Comparison of ENCODE assay signal across 8 cellular contexts in the genomic region with DNA sequence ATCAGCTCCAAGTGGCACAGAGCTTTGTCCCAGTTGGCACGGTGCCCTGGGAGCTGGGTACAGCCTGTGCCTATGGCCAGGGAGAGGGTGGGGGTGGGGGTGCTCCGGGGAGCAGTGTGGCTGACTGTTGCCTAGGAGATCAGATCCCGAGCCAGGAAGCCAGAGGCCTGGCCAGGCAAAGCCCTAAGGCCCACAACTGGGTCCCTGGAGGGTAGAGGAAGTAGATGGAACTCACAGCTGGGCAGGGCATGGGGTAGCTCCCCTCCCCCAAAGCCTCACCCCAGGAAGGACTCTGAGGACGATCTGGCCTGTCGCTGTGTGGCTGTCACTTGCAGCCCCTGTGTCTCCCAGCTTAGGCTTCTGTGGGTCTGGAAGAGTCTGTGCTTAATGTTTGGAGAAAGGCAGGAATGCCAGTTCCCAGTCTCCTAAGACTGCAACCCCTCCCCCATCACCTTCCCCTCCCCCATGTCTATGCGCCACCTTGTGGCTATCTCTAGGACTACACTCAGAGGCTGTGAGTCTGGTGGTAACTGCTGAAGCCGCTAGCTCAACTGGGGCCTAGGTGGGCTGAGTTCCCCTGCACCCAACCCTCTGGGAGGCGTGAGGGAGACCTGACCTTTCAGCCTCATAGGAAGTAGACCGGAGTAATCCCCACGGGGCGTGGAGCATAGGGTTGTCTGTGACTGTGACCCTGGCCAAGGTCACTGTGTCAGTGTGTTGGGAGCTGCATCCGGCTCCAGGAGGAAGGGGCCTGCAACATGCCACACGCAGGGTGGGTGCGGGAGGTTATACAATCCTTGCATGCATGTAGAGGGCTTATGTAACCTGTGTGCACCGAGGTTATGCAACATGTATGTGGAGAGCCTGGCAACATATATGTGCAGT. TPM values are rescaled to one million over a fixed set of nuclear protein-coding genes. Genes with fewer than 3 reads are reported as not detected.
A peak's percentile ranks its signal among the peaks of the same experiment; 100 is the strongest.
DNase-seq lines count a peak whose midpoint lies in the region; ATAC-seq and TF ChIP-seq lines count a peak whose summit lies in the region.

No MANE protein-coding gene starts in this region.

- ATAC-seq in HG02588 (IDR thresholded peaks at IDR 0.05; ENCODE audit: unreplicated experiment) (no peak), GM21723 (IDR thresholded peaks at IDR 0.05; ENCODE audit: unreplicated experiment) (no peak)

- H3K9me3 Mint-ChIP-seq in brain: no peaks in the 10 kb centered on the region
- no peaks in the 10 kb centered on the region for H3K9me3 Mint-ChIP-seq in immature natural killer cell

- H3K4me1 Mint-ChIP-seq in brain (peaks cover 72% of the 10 kb centered on the region), immature natural killer cell (peaks cover 45 to 61% of the 10 kb centered on the region in 2 donors)

- H3K27ac Mint-ChIP-seq in brain (peak overlapping the region; percentile 87 to 99 (median 99)), immature natural killer cell (peak overlapping the region; percentile 63 to 88 (median 82))

- H3K4me3 Mint-ChIP-seq in brain (peak overlapping the region in 4 of 5 experiments; percentile 45 to 78 (median 72)), immature natural killer cell (peak overlapping the region; percentile 9 to 75 (median 24))

- peaks cover 31% of the 10 kb centered on the region for H3K36me3 Mint-ChIP-seq in brain
- H3K36me3 Mint-ChIP-seq in immature natural killer cell: peaks cover 4 to 11% (median 4%) of the 10 kb centered on the region in 3 donors

- peak; percentile 93 to 95 for TF ChIP-seq CTCF in brain (conservative IDR thresholded peaks at IDR 0.05)

- DNase-seq in GDM1 (lab: John Stamatoyannopoulos, UW) (peak; percentile 58), NAMALWA (ENCODE audit: low spot score) (peak; percentile 78), UCSD-AML1 (lab: John Stamatoyannopoulos, UW; ENCODE audit: unreplicated experiment) (peak; percentile 89), immature natural killer cell (peak; percentile 60 to 71 (median 66))
- DNase-seq in stimulated activated CD4-positive, alpha-beta T cell treated with anti-CD3 and anti-CD28 coated beads, Interleukin-12 subunit alpha, Interleukin-12 subunit beta, amount 100 ng/mL, for 4 hours: peak; percentile 69

- H3K27me3 Mint-ChIP-seq in brain (peaks cover 3% of the 10 kb centered on the region), immature natural killer cell (ENCODE audit: low read depth in 3 of 3) (peaks cover 6 to 20% (median 8%) of the 10 kb centered on the region in 3 donors)

RNA-seq across cellular contexts. Expression of a gene that starts 12.7 kb away (rescaled TPM):
- polyA plus RNA-seq in brain (ENCODE audit: insufficient read depth, low read depth, low replicate concordance): 176 TPM
- 10 to 100 TPM in 1 of 3 donors, 1 to 10 TPM in 2; 5.0 to 15.0 (median 8.0) TPM for polyA plus RNA-seq in immature natural killer cell

RNA-seq across cellular contexts. Expression of a gene that starts 21.2 kb away (rescaled TPM):
- polyA plus RNA-seq in brain (ENCODE audit: insufficient read depth, low read depth, low replicate concordance): 95.0 TPM
- 10 to 100 TPM; 34.8 to 75.8 (median 53.2) TPM for polyA plus RNA-seq in immature natural killer cell

RNA-seq across cellular contexts. Expression of a gene that starts 24.9 kb away (rescaled TPM):
- polyA plus RNA-seq in brain (ENCODE audit: insufficient read depth, low read depth, low replicate concordance) (43.8 TPM), immature natural killer cell (1 to 10 TPM in 1 of 3 donors, under 1 TPM in 1, not detected in 1; 0.49 to 2.8 TPM)

RNA-seq across cellular contexts. Expression of a gene that starts 46.3 kb away (rescaled TPM):
- polyA plus RNA-seq in brain (ENCODE audit: insufficient read depth, low read depth, low replicate concordance) (94.4 TPM), immature natural killer cell (10 to 100 TPM in 2 of 3 donors, 1 to 10 TPM in 1; 5.6 to 16.2 (median 11.1) TPM)

Comparison
In these comparisons a context has a peak if more than half of its experiments do, and no peak if none do; other contexts are left out.
1. RNA of a gene that starts 12.7 kb away (polyA plus RNA-seq): 176 TPM in brain (single experiment); 5.0 to 15.0 TPM in immature natural killer cell; every median in the first group is over 10 times any median in the second.
2. RNA of a gene that starts 24.9 kb away (polyA plus RNA-seq): 43.8 TPM in brain (single experiment); 0.49 to 2.8 TPM in immature natural killer cell; every median in the first group is over 10 times any median in the second.
3. Peak in every context shown above with its lines, with median percentiles within 50 percentile points of each other: DNase-seq.